ENCODE assay signal across 20 cellular contexts in the genomic region with DNA sequence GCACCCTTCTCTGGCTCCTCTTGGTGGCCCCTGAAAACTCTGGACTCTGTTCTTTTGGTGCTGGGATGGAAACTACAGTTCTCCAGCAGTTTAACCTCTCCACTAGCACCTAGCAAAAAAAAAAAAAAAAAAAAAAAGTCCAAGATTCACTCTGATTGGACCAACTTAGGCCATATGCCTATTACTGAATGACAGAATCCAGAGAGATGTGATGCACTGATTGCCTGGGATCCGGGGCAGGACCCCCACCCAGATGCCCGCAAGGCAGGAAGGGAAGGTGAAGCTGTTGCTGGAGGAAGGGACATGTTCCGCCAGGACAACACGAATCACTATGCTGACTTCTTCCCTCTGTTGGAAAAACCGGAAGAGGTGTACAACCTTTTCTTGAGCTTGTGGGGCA.
DNase-seq lines count a peak whose midpoint lies in the region; ATAC-seq and TF ChIP-seq lines count a peak whose summit lies in the region.
"Had no signal": no experiment of that assay in that cellular context is flagged by ENCODE, and none has a peak within 500 bp of the region (broad histone marks: within the 10 kb centered on the region; RNA-seq: fewer than 3 reads in every experiment).

No MANE protein-coding gene starts in this region.

- no peaks in the 10 kb centered on the region for H3K9me3 ChIP-seq in endodermal cell (ENCODE audit: control insufficient read depth, low read length)
- H3K9me3 ChIP-seq: A549, BE2C had no signal

- H3K4me1 ChIP-seq in endodermal cell (ENCODE audit: control insufficient read depth, insufficient read depth, low read length): peaks cover 2% of the 10 kb centered on the region
- H3K4me1 ChIP-seq: BE2C had no signal

- H3K36me3 Mint-ChIP-seq in activated CD4-positive, alpha-beta T cell treated with anti-CD3 and anti-CD28 coated beads, Interleukin-2, amount 10 ng/mL, durations not matched to agents 7 days and 5 days (ENCODE audit: low read depth): no peaks in the 10 kb centered on the region
- H3K36me3 Mint-ChIP-seq in endodermal cell (ENCODE audit: low read depth): no peaks in the 10 kb centered on the region

- no peaks in the 10 kb centered on the region for H3K9me3 Mint-ChIP-seq in activated CD4-positive, alpha-beta T cell treated with anti-CD3 and anti-CD28 coated beads, Interleukin-2, amount 10 ng/mL, durations not matched to agents 7 days and 5 days
- no peaks in the 10 kb centered on the region for H3K9me3 Mint-ChIP-seq in endodermal cell
- H3K9me3 Mint-ChIP-seq: CD4-positive, alpha-beta T cell; H9; HFFc6 had no signal

- no peak overlapping the region for H3K9ac ChIP-seq in endodermal cell (ENCODE audit: extremely low read depth, low read length, poor library complexity, severe bottlenecking)
- H3K9ac ChIP-seq: BLaER1 treated with 17β-estradiol and CSF1 and Interleukin-3, amounts not matched to agents 10 nM and 100 nM; GM23248 had no signal

- peaks cover 7% of the 10 kb centered on the region for H3K4me1 Mint-ChIP-seq in activated CD4-positive, alpha-beta T cell treated with anti-CD3 and anti-CD28 coated beads, Interleukin-2, amount 10 ng/mL, durations not matched to agents 7 days and 5 days
- peaks cover 26% of the 10 kb centered on the region for H3K4me1 Mint-ChIP-seq in endodermal cell

- H3K27ac ChIP-seq in endodermal cell (ENCODE audit: low read depth, low read length): no peak overlapping the region
- H3K27ac ChIP-seq: A549; BLaER1 treated with 17β-estradiol and CSF1 and Interleukin-3, amounts not matched to agents 10 nM and 100 nM; GM23248 had no signal

- H3K4me3 ChIP-seq in endodermal cell (ENCODE audit: low read length): no peak overlapping the region
- H3K4me3 ChIP-seq: A549; BLaER1 treated with 17β-estradiol and CSF1 and Interleukin-3, amounts not matched to agents 10 nM and 100 nM; GM23248 had no signal

- CTCF ChIA-PET in activated CD4-positive, alpha-beta T cell treated with anti-CD3 and anti-CD28 coated beads, Interleukin-2, amount 10 ng/mL, durations not matched to agents 7 days and 5 days (lab: Charles Lee): no interaction called here

- POLR2A ChIA-PET in activated CD4-positive, alpha-beta T cell treated with anti-CD3 and anti-CD28 coated beads, Interleukin-2, amount 10 ng/mL, durations not matched to agents 7 days and 5 days (lab: Charles Lee): no interaction called here

- intact Hi-C loops in sciatic nerve (cut with DNase I): loop anchor here (10.0 kb wide), 1 partner anchor 425 kb away; no protein-coding TSS in a partner anchor

- H3K27me3 Mint-ChIP-seq in activated CD4-positive, alpha-beta T cell treated with anti-CD3 and anti-CD28 coated beads, Interleukin-2, amount 10 ng/mL, durations not matched to agents 7 days and 5 days: peaks cover 41% of the 10 kb centered on the region
- peaks cover 48% of the 10 kb centered on the region for H3K27me3 Mint-ChIP-seq in endodermal cell (ENCODE audit: insufficient read depth)

- WGBS in endodermal cell (ENCODE audit: insufficient coverage in 1 of 2, insufficient read length in 1 of 2), 2 experiments: 90 to 93% methylated on average over 3 to 5 of the region's 5 CpGs

- DNase-seq in activated CD4-positive, alpha-beta T cell treated with anti-CD3 and anti-CD28 coated beads, Interleukin-2, amount 10 ng/mL, durations not matched to agents 7 days and 5 days: peak; percentile 1
- no peak for DNase-seq in activated CD4-positive, alpha-beta T cell treated with anti-CD3 and anti-CD28 coated beads for 48 hours
- DNase-seq in endodermal cell: peak; percentile 24
- peak; percentile 23 for DNase-seq in sciatic nerve (ENCODE audit: low spot score)
- DNase-seq in GOT3 (lab: John Stamatoyannopoulos, UW): no peak
- no peak for DNase-seq in activated T-cell treated with anti-CD3 and anti-CD28 coated beads, Interleukin-2, amount 50 U/mL, for 48 hours
- DNase-seq: ACHN; AML-193; BE2C; CD4-positive, alpha-beta T cell; COR-L47; DMS153; DND-41; GM23248; H9; HFFc6 had no signal

- peaks cover 71% of the 10 kb centered on the region for H3K27me3 ChIP-seq in endodermal cell (ENCODE audit: control insufficient read depth, insufficient read depth, low read length, poor library complexity, severe bottlenecking)
- H3K27me3 ChIP-seq: BE2C had no signal

- TF ChIP-seq CTCF in endodermal cell (conservative IDR thresholded peaks at IDR 0.05): no peak

- H3K27ac Mint-ChIP-seq in activated CD4-positive, alpha-beta T cell treated with anti-CD3 and anti-CD28 coated beads, Interleukin-2, amount 10 ng/mL, durations not matched to agents 7 days and 5 days: no peak overlapping the region
- H3K27ac Mint-ChIP-seq in endodermal cell: no peak overlapping the region
- H3K27ac Mint-ChIP-seq: CD14-positive monocyte; CD4-positive, alpha-beta T cell; H9; HFFc6 had no signal

- no peak overlapping the region for H3K4me3 Mint-ChIP-seq in activated CD4-positive, alpha-beta T cell treated with anti-CD3 and anti-CD28 coated beads, Interleukin-2, amount 10 ng/mL, durations not matched to agents 7 days and 5 days
- no peak overlapping the region for H3K4me3 Mint-ChIP-seq in endodermal cell
- H3K4me3 Mint-ChIP-seq: CD4-positive, alpha-beta T cell; H9; HFFc6 had no signal

- H3K36me3 ChIP-seq in endodermal cell (ENCODE audit: control insufficient read depth, insufficient read depth, low read length): no peaks in the 10 kb centered on the region
- H3K36me3 ChIP-seq: BE2C; BLaER1 treated with 17β-estradiol and CSF1 and Interleukin-3, amounts not matched to agents 10 nM and 100 nM had no signal

- no peak for ATAC-seq in sciatic nerve
- ATAC-seq: A549, HCT116 had no signal

Comparison
In these comparisons a context has a peak if more than half of its experiments do, and no peak if none do; other contexts are left out.
1. DNase-seq: peak in activated CD4-positive, alpha-beta T cell treated with anti-CD3 and anti-CD28 coated beads, Interleukin-2, amount 10 ng/mL, durations not matched to agents 7 days and 5 days (single experiment), endodermal cell (single experiment) and sciatic nerve (single experiment); none in activated CD4-positive, alpha-beta T cell treated with anti-CD3 and anti-CD28 coated beads for 48 hours (single experiment), GOT3 (single experiment) and activated T-cell treated with anti-CD3 and anti-CD28 coated beads, Interleukin-2, amount 50 U/mL, for 48 hours (0 of 2).